In the genomic region with DNA sequence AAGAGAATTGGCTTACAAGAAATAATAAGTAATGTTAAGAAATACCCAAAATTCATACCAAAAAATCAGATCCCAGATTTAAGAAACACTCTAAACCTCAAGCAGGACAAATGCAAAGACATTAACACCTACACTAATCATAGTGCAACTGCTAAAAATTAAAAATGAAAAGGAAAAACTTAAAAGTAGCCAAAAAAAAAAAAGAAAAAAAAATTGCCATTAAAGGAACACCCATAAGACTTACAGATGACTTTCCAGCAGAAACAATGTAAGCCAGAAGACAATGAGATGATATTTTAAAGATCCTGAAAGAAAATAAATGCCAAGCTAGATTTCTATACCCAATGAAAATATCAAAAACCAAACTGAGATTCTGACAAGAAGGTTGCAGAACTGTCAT, we compare ENCODE assay signal across 23 cellular contexts.
"Had no signal": no experiment of that assay in that cellular context is flagged by ENCODE, and none has a peak within 500 bp of the region (broad histone marks: within the 10 kb centered on the region; RNA-seq: fewer than 3 reads in every experiment).

No MANE protein-coding gene starts in this region.

- DNase-seq: activated B cell treated with CpG ODN at 0.5 μM for 24 hours; activated CD4-positive, alpha-beta T cell treated with anti-CD3 and anti-CD28 coated beads, Interleukin-2, amount 10 ng/mL, durations not matched to agents 7 days and 5 days; activated naive CD4-positive, alpha-beta T cell treated with anti-CD3 and anti-CD28 coated beads, Interleukin-2, amount 10 ng/mL, durations not matched to agents 7 days and 5 days; activated T-cell treated with anti-CD3 and anti-CD28 coated beads for 4 hours; amniotic stem cell; cortex of kidney; effector CD8-positive, alpha-beta T cell; gastrocnemius medialis; kidney; left ventricle myocardium inferior; mesendoderm; nephron progenitor cell; psoas muscle; stimulated activated CD4-positive, alpha-beta T cell treated with anti-CD3 and anti-CD28 coated beads, Interleukin-4, amount 100 ng/mL, for 1 hour; stimulated activated CD8-positive, alpha-beta memory T cell treated with anti-CD3 and anti-CD28 coated beads, Interleukin-4, amount 100 ng/mL, for 48 hours; stimulated activated naive CD8-positive, alpha-beta T cell treated with anti-CD3 and anti-CD28 coated beads, Interleukin-15, Interleukin-2, amounts not matched to agents 100 U/mL and 50 U/mL, for 24 hours; T-helper 9 cell had no signal

- H3K4me1 Mint-ChIP-seq: activated CD4-positive, alpha-beta T cell treated with anti-CD3 and anti-CD28 coated beads, Interleukin-2, amount 10 ng/mL, durations not matched to agents 7 days and 5 days; activated naive CD4-positive, alpha-beta T cell treated with anti-CD3 and anti-CD28 coated beads, Interleukin-2, amount 10 ng/mL, durations not matched to agents 7 days and 5 days; activated T-helper 17 cell treated with anti-CD3 and anti-CD28 coated beads, Interleukin-2, amount 50 U/mL, for 72 hours; nephron progenitor cell had no signal

- ATAC-seq: activated T-helper 17 cell treated with anti-CD3 and anti-CD28 coated beads, Interleukin-2, amount 50 U/mL, for 72 hours; gastrocnemius medialis; psoas muscle; sciatic nerve; stimulated activated naive CD8-positive, alpha-beta T cell treated with anti-CD3 and anti-CD28 coated beads, Interleukin-15, Interleukin-2, amounts not matched to agents 100 U/mL and 50 U/mL, for 24 hours had no signal

- FAIRE-seq: kidney had no signal

- H3K27ac ChIP-seq: gastrocnemius medialis, left ventricle myocardium inferior, psoas muscle, suprapubic skin had no signal

- H3K4me1 ChIP-seq: psoas muscle, suprapubic skin had no signal

- H3K27me3 ChIP-seq: gastrocnemius medialis, suprapubic skin had no signal

- H3K27ac Mint-ChIP-seq: activated B cell treated with CpG ODN at 0.5 μM for 24 hours; activated CD4-positive, alpha-beta T cell treated with anti-CD3 and anti-CD28 coated beads, Interleukin-2, amount 10 ng/mL, durations not matched to agents 7 days and 5 days; activated naive CD4-positive, alpha-beta T cell treated with anti-CD3 and anti-CD28 coated beads, Interleukin-2, amount 10 ng/mL, durations not matched to agents 7 days and 5 days; activated T-helper 17 cell treated with anti-CD3 and anti-CD28 coated beads, Interleukin-2, amount 50 U/mL, for 72 hours; brain; nephron progenitor cell; type B pancreatic cell had no signal

- H3K27me3 Mint-ChIP-seq: activated B cell treated with CpG ODN at 0.5 μM for 24 hours; activated CD4-positive, alpha-beta T cell treated with anti-CD3 and anti-CD28 coated beads, Interleukin-2, amount 10 ng/mL, durations not matched to agents 7 days and 5 days; activated naive CD4-positive, alpha-beta T cell treated with anti-CD3 and anti-CD28 coated beads, Interleukin-2, amount 10 ng/mL, durations not matched to agents 7 days and 5 days; activated T-helper 17 cell treated with anti-CD3 and anti-CD28 coated beads, Interleukin-2, amount 50 U/mL, for 72 hours; brain; central memory CD8-positive, alpha-beta T cell; type B pancreatic cell had no signal

- H3K4me3 Mint-ChIP-seq: activated B cell treated with CpG ODN at 0.5 μM for 24 hours; activated CD4-positive, alpha-beta T cell treated with anti-CD3 and anti-CD28 coated beads, Interleukin-2, amount 10 ng/mL, durations not matched to agents 7 days and 5 days; activated naive CD4-positive, alpha-beta T cell treated with anti-CD3 and anti-CD28 coated beads, Interleukin-2, amount 10 ng/mL, durations not matched to agents 7 days and 5 days; activated T-helper 17 cell treated with anti-CD3 and anti-CD28 coated beads, Interleukin-2, amount 50 U/mL, for 72 hours; brain; central memory CD8-positive, alpha-beta T cell; nephron progenitor cell; type B pancreatic cell had no signal
